Comparison of ENCODE assay signal across 9 cellular contexts in the genomic region with DNA sequence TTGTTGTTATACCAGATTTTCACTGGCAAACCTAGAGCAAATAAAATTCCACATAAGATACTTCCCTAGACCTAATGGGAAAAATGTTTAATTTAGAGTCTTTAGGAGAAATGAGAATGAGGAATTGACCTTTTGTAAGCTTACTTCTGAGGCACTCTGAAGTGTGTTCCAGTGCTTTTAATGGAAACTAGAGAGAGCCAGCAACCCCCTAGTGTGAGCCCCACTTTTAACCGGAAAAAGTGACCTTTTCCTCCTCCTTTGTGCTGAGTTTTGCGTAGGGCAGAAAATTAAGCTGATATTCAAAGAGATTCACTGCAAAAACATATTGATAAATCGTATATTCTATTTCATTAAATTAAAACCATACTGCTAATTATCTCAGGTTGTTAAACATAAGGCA. TPM values are rescaled to one million over a fixed set of nuclear protein-coding genes. Genes with fewer than 3 reads are reported as not detected.
DNase-seq lines count a peak whose midpoint lies in the region; ATAC-seq and TF ChIP-seq lines count a peak whose summit lies in the region.
"Had no signal": no experiment of that assay in that cellular context is flagged by ENCODE, and none has a peak within 500 bp of the region (broad histone marks: within the 10 kb centered on the region; RNA-seq: fewer than 3 reads in every experiment).

No MANE protein-coding gene starts in this region.

- no peaks in the 10 kb centered on the region for H3K27me3 Mint-ChIP-seq in activated T-cell treated with anti-CD3 and anti-CD28 coated beads, Interleukin-2, amount 50 U/mL, for 24 hours
- H3K27me3 Mint-ChIP-seq in stimulated activated naive B cell treated with anti-CD40 and anti-IgM and Interleukin-4, amounts not matched to agents 10 μg/mL and 1 μg/mL and 100 μg/mL, for 72 hours, result no peaks in the 10 kb centered on the region

- CTCF ChIA-PET in OCI-LY7 (lab: Charles Lee; ENCODE audit: unreplicated experiment), result interaction anchor here (0.6 to 2.0 kb wide), 5 partner anchors 10 to 163 kb away, joined by 3 to 7 read pairs (median 3); no protein-coding TSS in a partner anchor

- H3K36me3 ChIP-seq in OCI-LY7 (ENCODE audit: insufficient read depth, low read length), result peaks cover 34% of the 10 kb centered on the region
- no peaks in the 10 kb centered on the region for H3K36me3 ChIP-seq in colonic mucosa

- peaks cover 100% of the 10 kb centered on the region for H3K36me3 Mint-ChIP-seq in activated T-cell treated with anti-CD3 and anti-CD28 coated beads, Interleukin-2, amount 50 U/mL, for 24 hours (ENCODE audit: low read depth)
- peaks cover 60 to 64% of the 10 kb centered on the region in 2 donors for H3K36me3 Mint-ChIP-seq in stimulated activated naive B cell treated with anti-CD40 and anti-IgM and Interleukin-4, amounts not matched to agents 10 μg/mL and 1 μg/mL and 100 μg/mL, for 72 hours

- H3K9me3 ChIP-seq in OCI-LY7 (ENCODE audit: low read length) (no peaks in the 10 kb centered on the region), colonic mucosa (no peaks in the 10 kb centered on the region)

- H4K20me1 ChIP-seq in OCI-LY7 (ENCODE audit: insufficient read depth, low read length), result peaks cover 7% of the 10 kb centered on the region; the same call in 1 of the 2 replicates

- H3K9me2 ChIP-seq in OCI-LY7 (ENCODE audit: insufficient read depth, low read length), result no peaks in the 10 kb centered on the region

- TF ChIP-seq CTCF in OCI-LY7 (conservative IDR thresholded peaks at IDR 0.05; ENCODE audit: low read length) (0 out of 2 replicates have a peak, but pooled peaks have one; percentile 6), colonic mucosa (IDR thresholded peaks at IDR 0.05) (no peak)

- H2AFZ ChIP-seq in OCI-LY7 (ENCODE audit: low read length), result no peak overlapping the region; the same call in 1 of the 2 replicates

- no peak for DNase-seq in activated T-cell treated with anti-CD3 and anti-CD28 coated beads, Interleukin-2, amount 50 U/mL, for 24 hours
- DNase-seq in activated T-cell treated with anti-CD3 and anti-CD28 coated beads, Interleukin-2, amount 50 U/mL, for 1 hour, result no peak
- DNase-seq in OCI-LY7 (ENCODE audit: low spot score) (peak; percentile 59), colonic mucosa (no peak), NCI-H2081 treated with DMSO at 0.1 percent for 48 hours (lab: John Stamatoyannopoulos, UW) (no peak), occipital lobe (lab: John Stamatoyannopoulos, UW) (no peak), Ammon's horn (ENCODE audit: low spot score) (no peak)
- DNase-seq in stimulated activated naive B cell treated with anti-CD40 and anti-IgM and Interleukin-4, amounts not matched to agents 10 μg/mL and 1 μg/mL and 100 μg/mL, for 72 hours, result no peak
- DNase-seq: NK-92 treated with Interleukin-12 subunit alpha and Interleukin-12 subunit beta, amount 100 ng/mL, for 24 hours had no signal

- no peak overlapping the region for H3K9ac ChIP-seq in colonic mucosa (ENCODE audit: low read depth in 2 of 2, low read length in 2 of 2)

- H3K27ac ChIP-seq in OCI-LY7 (ENCODE audit: low read depth, low read length, poor library complexity, severe bottlenecking), result peak overlapping the region; percentile 86
- peak overlapping the region; percentile 62 for H3K27ac ChIP-seq in colonic mucosa

- peak overlapping the region; percentile 99 for H3K4me2 ChIP-seq in OCI-LY7 (ENCODE audit: low read length)

- no peaks in the 10 kb centered on the region for H3K9me3 Mint-ChIP-seq in activated T-cell treated with anti-CD3 and anti-CD28 coated beads, Interleukin-2, amount 50 U/mL, for 24 hours
- no peaks in the 10 kb centered on the region for H3K9me3 Mint-ChIP-seq in stimulated activated naive B cell treated with anti-CD40 and anti-IgM and Interleukin-4, amounts not matched to agents 10 μg/mL and 1 μg/mL and 100 μg/mL, for 72 hours

- H3K4me1 ChIP-seq in OCI-LY7 (ENCODE audit: insufficient read depth, low read length, poor library complexity, severe bottlenecking) (peaks cover 47% of the 10 kb centered on the region), colonic mucosa (no peaks in the 10 kb centered on the region)

- intact Hi-C loops in OCI-LY7 (cut with micrococcal nuclease; ENCODE audit: unreplicated experiment) (loop anchor here (1.0 to 5.0 kb wide), 5 partner anchors 28 to 161 kb away; no protein-coding TSS in a partner anchor), colonic mucosa (cut with DNase I) (no loop called here)

- peaks cover 12% of the 10 kb centered on the region for H3K27me3 ChIP-seq in colonic mucosa

- H3K4me1 Mint-ChIP-seq in activated T-cell treated with anti-CD3 and anti-CD28 coated beads, Interleukin-2, amount 50 U/mL, for 24 hours (ENCODE audit: low read depth), result peaks cover 38% of the 10 kb centered on the region
- peaks cover 40 to 65% of the 10 kb centered on the region in 2 donors for H3K4me1 Mint-ChIP-seq in stimulated activated naive B cell treated with anti-CD40 and anti-IgM and Interleukin-4, amounts not matched to agents 10 μg/mL and 1 μg/mL and 100 μg/mL, for 72 hours

- peaks cover 97% of the 10 kb centered on the region for H3K79me2 ChIP-seq in OCI-LY7 (ENCODE audit: insufficient read depth, low read depth, low read length)

- peak overlapping the region; percentile 88 for H3K4me3 Mint-ChIP-seq in activated T-cell treated with anti-CD3 and anti-CD28 coated beads, Interleukin-2, amount 50 U/mL, for 24 hours
- H3K4me3 Mint-ChIP-seq in stimulated activated naive B cell treated with anti-CD40 and anti-IgM and Interleukin-4, amounts not matched to agents 10 μg/mL and 1 μg/mL and 100 μg/mL, for 72 hours, result peak overlapping the region; percentile 95

- TSS peak; percentile 94 for BruUV-seq in OCI-LY7 (replicated peaks; lab: Mats Ljungman, UMichigan)

- H3K27ac Mint-ChIP-seq in activated T-cell treated with anti-CD3 and anti-CD28 coated beads, Interleukin-2, amount 50 U/mL, for 24 hours, result peak overlapping the region; percentile 96
- H3K27ac Mint-ChIP-seq in stimulated activated naive B cell treated with anti-CD40 and anti-IgM and Interleukin-4, amounts not matched to agents 10 μg/mL and 1 μg/mL and 100 μg/mL, for 72 hours, result peak overlapping the region; percentile 93

- POLR2A ChIA-PET in OCI-LY7 (lab: Charles Lee), result interaction anchor here (1.0 to 14.5 kb wide), 21 partner anchors 9 to 162 kb away, joined by 3 to 293 read pairs (median 7); no protein-coding TSS in a partner anchor

- H3K4me3 ChIP-seq in OCI-LY7 (ENCODE audit: low read depth, low read length, poor library complexity, severe bottlenecking), result peak overlapping the region; percentile 71
- no peak overlapping the region for H3K4me3 ChIP-seq in colonic mucosa

- no peak for ATAC-seq in stimulated activated naive B cell treated with anti-CD40 and anti-IgM and Interleukin-4, amounts not matched to agents 10 μg/mL and 1 μg/mL and 100 μg/mL, for 72 hours (replicated peaks)

RNA-seq across cellular contexts. Expression of a gene that starts 5.2 kb away (rescaled TPM):
- 90.0 and 108 TPM in 2 replicates for total RNA-seq in OCI-LY7 (2014; rRNA removed; shearing (Covaris generic))
- 161 and 163 TPM in 2 replicates for total RNA-seq in OCI-LY7 (2022)
- total RNA-seq in colonic mucosa, result 1 to 10 TPM; 4.9 to 5.6 TPM
- total RNA-seq in occipital lobe, result 2.3 TPM

Comparison
In these comparisons a context has a peak if more than half of its experiments do, and no peak if none do; other contexts are left out.
1. RNA of a gene that starts 5.2 kb away (total RNA-seq): 90.0 to 163 TPM in OCI-LY7; 4.9 to 5.6 TPM in colonic mucosa and 2.3 TPM in occipital lobe (single experiment); every median in the first group is over 10 times any median in the second.